In genomic region chr10:132766291-132766690, GRCh38 we compare ENCODE assay signal across 18 cellular contexts. TPM values are rescaled to one million over a fixed set of nuclear protein-coding genes. Genes with fewer than 3 reads are reported as not detected.
DNase-seq lines count a peak whose midpoint lies in the region; ATAC-seq, FAIRE-seq and TF ChIP-seq lines count a peak whose summit lies in the region.
"Had no signal": no experiment of that assay in that cellular context is flagged by ENCODE, and none has a peak within 500 bp of the region (broad histone marks: within the 10 kb centered on the region; RNA-seq: fewer than 3 reads in every experiment).

No MANE protein-coding gene starts in this region.

- intact Hi-C loops in activated naive CD4-positive, alpha-beta T cell treated with anti-CD3 and anti-CD28 coated beads for 36 hours (cut with micrococcal nuclease) = no loop called here

- TF ChIP-seq CTCF in WTC11 (IDR thresholded peaks at IDR 0.05) (no peak), gastroesophageal sphincter (IDR thresholded peaks at IDR 0.05) (no peak)

- POLR2A ChIA-PET in WTC11 (lab: Charles Lee) = no interaction called here

- no peak for TF ChIP-seq EP300 in gastroesophageal sphincter (IDR thresholded peaks at IDR 0.05)

- peak; percentile 16 for FAIRE-seq in HTR-8/SVneo (lab: Jason Lieb, UNC)
- FAIRE-seq: A204.1, K562 had no signal

- H3K36me3 ChIP-seq in gastroesophageal sphincter = peaks cover 0 to 92% of the 10 kb centered on the region in 2 donors

- ATAC-seq in WTC11 (no peak), gastroesophageal sphincter (peak; percentile 5)
- ATAC-seq: CD8-positive, alpha-beta T cell; GM23338; K562 had no signal

- H3K27me3 Mint-ChIP-seq in WTC11 (ENCODE audit: low read depth) = no peaks in the 10 kb centered on the region; the same call in 1 of the 2 replicates
- no peaks in the 10 kb centered on the region for H3K27me3 Mint-ChIP-seq in activated naive CD4-positive, alpha-beta T cell treated with anti-CD3 and anti-CD28 coated beads for 36 hours (ENCODE audit: low read depth)
- peaks cover 0 to 12% (median 0%) of the 10 kb centered on the region in 3 donors for H3K27me3 Mint-ChIP-seq in immature natural killer cell (ENCODE audit: low read depth in 3 of 3)

- no peaks in the 10 kb centered on the region for H3K9me3 ChIP-seq in gastroesophageal sphincter

- H3K4me1 ChIP-seq in gastroesophageal sphincter = no peaks in the 10 kb centered on the region

- CTCF ChIA-PET in WTC11 (lab: Charles Lee) = no interaction called here
- CTCF ChIA-PET in activated naive CD4-positive, alpha-beta T cell treated with anti-CD3 and anti-CD28 coated beads for 36 hours (lab: Charles Lee) = no interaction called here

- H3K4me1 Mint-ChIP-seq in WTC11 (no peaks in the 10 kb centered on the region), immature natural killer cell (peaks cover 0 to 4% of the 10 kb centered on the region in 2 donors)
- H3K4me1 Mint-ChIP-seq in activated naive CD4-positive, alpha-beta T cell treated with anti-CD3 and anti-CD28 coated beads for 36 hours (ENCODE audit: low read depth) = peaks cover 12% of the 10 kb centered on the region
- H3K4me1 Mint-ChIP-seq: GM23338 had no signal

- H3K4me3 Mint-ChIP-seq in WTC11 (no peak overlapping the region), immature natural killer cell (no peak overlapping the region)
- H3K4me3 Mint-ChIP-seq in activated naive CD4-positive, alpha-beta T cell treated with anti-CD3 and anti-CD28 coated beads for 36 hours = no peak overlapping the region
- H3K4me3 Mint-ChIP-seq: CD8-positive, alpha-beta T cell; GM23338 had no signal

- no peaks in the 10 kb centered on the region for H3K27me3 ChIP-seq in gastroesophageal sphincter
- H3K27me3 ChIP-seq: BLaER1 treated with 17β-estradiol and CSF1 and Interleukin-3, amounts not matched to agents 10 nM and 100 nM had no signal

- peak overlapping the region; percentile 73 for H3K27ac Mint-ChIP-seq in WTC11
- no peak overlapping the region for H3K27ac Mint-ChIP-seq in activated naive CD4-positive, alpha-beta T cell treated with anti-CD3 and anti-CD28 coated beads for 36 hours
- H3K27ac Mint-ChIP-seq in immature natural killer cell = no peak overlapping the region
- H3K27ac Mint-ChIP-seq: CD8-positive, alpha-beta T cell; GM23338 had no signal

- H3K9me3 Mint-ChIP-seq in WTC11 = peaks cover 17% of the 10 kb centered on the region
- H3K9me3 Mint-ChIP-seq in activated naive CD4-positive, alpha-beta T cell treated with anti-CD3 and anti-CD28 coated beads for 36 hours = no peaks in the 10 kb centered on the region
- no peaks in the 10 kb centered on the region for H3K9me3 Mint-ChIP-seq in immature natural killer cell
- H3K9me3 Mint-ChIP-seq: CD8-positive, alpha-beta T cell had no signal

- no peak overlapping the region for H3K4me3 ChIP-seq in gastroesophageal sphincter
- H3K4me3 ChIP-seq: BLaER1 treated with 17β-estradiol and CSF1 and Interleukin-3, amounts not matched to agents 10 nM and 100 nM; GM23338; K562 had no signal

- H3K36me3 Mint-ChIP-seq in WTC11 (peaks cover 18% of the 10 kb centered on the region), immature natural killer cell (peaks cover 0 to 12% (median 6%) of the 10 kb centered on the region in 3 donors)
- peaks cover 7% of the 10 kb centered on the region for H3K36me3 Mint-ChIP-seq in activated naive CD4-positive, alpha-beta T cell treated with anti-CD3 and anti-CD28 coated beads for 36 hours (ENCODE audit: low read depth)

- WGBS in gastroesophageal sphincter (ENCODE audit: low coverage in 1 of 2), 2 donors = 73 to 92% methylated on average over 2 to 8 of the region's 13 CpGs

- no peak for TF ChIP-seq POLR2A in gastroesophageal sphincter (IDR thresholded peaks at IDR 0.05)

- DNase-seq in HTR-8/SVneo (ENCODE audit: insufficient read length, low spot score) (no peak), WTC11 (ENCODE audit: low spot score) (no peak), RKO (ENCODE audit: low spot score) (no peak), germinal center (ENCODE audit: low spot score) (no peak), immature natural killer cell (no peak)
- no peak for DNase-seq in activated naive CD4-positive, alpha-beta T cell treated with anti-CD3 and anti-CD28 coated beads for 36 hours
- DNase-seq: ACHN; AML-193; Calu3; CD8-positive, alpha-beta T cell; DMS79 treated with DMSO at 0.1 percent for 48 hours; GF-D8; H7 had no signal

- H3K27ac ChIP-seq in gastroesophageal sphincter = no peak overlapping the region
- H3K27ac ChIP-seq: BLaER1 treated with 17β-estradiol and CSF1 and Interleukin-3, amounts not matched to agents 10 nM and 100 nM had no signal

TF ChIP-seq in WTC11, 78 proteins besides CTCF, POLR2A, EP300 and RAD21 (continues in another document):
- TF ChIP-seq GABPB1 (CRISPR knock-in tag; IDR thresholded peaks at IDR 0.05) (no peak), ZNF317 (CRISPR knock-in tag; IDR thresholded peaks at IDR 0.05; ENCODE audit: borderline replicate concordance, low read depth) (no peak), ZNF425 (CRISPR knock-in tag; conservative IDR thresholded peaks at IDR 0.05) (no peak), TEAD4 (CRISPR knock-in tag; IDR thresholded peaks at IDR 0.05) (no peak), USF2 (CRISPR knock-in tag; IDR thresholded peaks at IDR 0.05) (no peak), NFATC4 (CRISPR knock-in tag; IDR thresholded peaks at IDR 0.05) (no peak), ZBTB43 (CRISPR knock-in tag; IDR thresholded peaks at IDR 0.05) (no peak), MAX (CRISPR knock-in tag; IDR thresholded peaks at IDR 0.05) (no peak), RORB (CRISPR knock-in tag; IDR thresholded peaks at IDR 0.05) (no peak), AFF4 (CRISPR knock-in tag; IDR thresholded peaks at IDR 0.05; ENCODE audit: borderline replicate concordance) (no peak)

RNA-seq across cellular contexts. Expression of gene NKX6-2, which starts 19.7 kb away (rescaled TPM):
- 0.11 to 0.21 TPM (median 0.15 TPM) in 3 replicates for total RNA-seq in WTC11 (2021)
- total RNA-seq in gastroesophageal sphincter = not detected
- not detected for total RNA-seq in activated naive CD4-positive, alpha-beta T cell treated with anti-CD3 and anti-CD28 coated beads for 36 hours
- polyA plus RNA-seq in immature natural killer cell = not detected
- total RNA-seq: Calu3; CD8-positive, alpha-beta T cell; K562 had no signal
